9 cellular contexts compared by ENCODE assay signal in the genomic region with DNA sequence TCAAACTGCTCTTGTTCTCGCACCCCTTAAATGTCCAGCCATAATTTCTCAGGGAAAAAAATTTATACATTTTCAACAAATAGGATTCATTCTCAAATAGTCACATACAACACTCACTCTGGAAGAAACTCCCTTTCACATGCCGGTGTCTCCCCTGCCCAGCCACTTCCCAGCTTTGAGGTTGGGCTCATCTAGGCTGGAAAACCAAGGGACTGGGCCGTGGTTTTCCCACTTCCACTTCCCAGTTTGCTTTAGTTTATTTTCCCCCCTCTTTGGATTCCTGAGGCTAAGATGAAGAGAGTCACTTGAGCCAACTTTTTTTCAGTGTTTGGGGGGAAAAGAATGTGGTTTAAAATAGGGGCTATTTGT. TPM values are rescaled to one million over a fixed set of nuclear protein-coding genes. Genes with fewer than 3 reads are reported as not detected.
A peak's percentile ranks its signal among the peaks of the same experiment; 100 is the strongest.
DNase-seq lines count a peak whose midpoint lies in the region; ATAC-seq and TF ChIP-seq lines count a peak whose summit lies in the region.
"Had no signal": no experiment of that assay in that cellular context is flagged by ENCODE, and none has a peak within 500 bp of the region (broad histone marks: within the 10 kb centered on the region; RNA-seq: fewer than 3 reads in every experiment).

No MANE protein-coding gene starts in this region.

- H4K5ac ChIP-seq in H9 (ENCODE audit: insufficient read length, low read depth, low read length), result no peak overlapping the region

- H3K9me3 Mint-ChIP-seq in H9, result no peaks in the 10 kb centered on the region
- no peaks in the 10 kb centered on the region for H3K9me3 Mint-ChIP-seq in activated T-helper 1 cell treated with anti-CD3 and anti-CD28 coated beads, Interleukin-12 subunit alpha, Interleukin-12 subunit beta, Interleukin-2, Interleukin-4 antibody, amounts not matched to agents 30 ng/mL and 10 ng/mL and 1 ng/mL, durations not matched to agents 14 hours and 24 hours and 36 hours
- H3K9me3 Mint-ChIP-seq: dendritic cell treated with granulocyte-macrophage colony-stimulating factor and Interleukin-4, amounts not matched to agents 40 ng/mL and 50 ng/mL, for 4 days had no signal

- H3K27me3 Mint-ChIP-seq in H9 (ENCODE audit: low read depth), result no peaks in the 10 kb centered on the region; the same call in none of the 2 replicates
- H3K27me3 Mint-ChIP-seq in activated T-helper 1 cell treated with anti-CD3 and anti-CD28 coated beads, Interleukin-12 subunit alpha, Interleukin-12 subunit beta, Interleukin-2, Interleukin-4 antibody, amounts not matched to agents 30 ng/mL and 10 ng/mL and 1 ng/mL, durations not matched to agents 14 hours and 24 hours and 36 hours (ENCODE audit: insufficient read depth), result peaks cover 3% of the 10 kb centered on the region
- H3K27me3 Mint-ChIP-seq: dendritic cell treated with granulocyte-macrophage colony-stimulating factor and Interleukin-4, amounts not matched to agents 40 ng/mL and 50 ng/mL, for 4 days had no signal

- H3K9me3 ChIP-seq in H9 (ENCODE audit: control insufficient read depth, low read depth, low read length) (no peaks in the 10 kb centered on the region), mesodermal cell (ENCODE audit: control insufficient read depth, low read length) (no peaks in the 10 kb centered on the region)

- TF ChIP-seq CTCF in AG09309 (IDR thresholded peaks at IDR 0.05; ENCODE audit: control insufficient read depth, insufficient read depth, low read depth, low read length, missing control alignments) (no peak), H9 (conservative IDR thresholded peaks at IDR 0.05) (no peak)

- peak overlapping the region; percentile 96 to 99 for H3K4me3 Mint-ChIP-seq in H9
- H3K4me3 Mint-ChIP-seq in activated T-helper 1 cell treated with anti-CD3 and anti-CD28 coated beads, Interleukin-12 subunit alpha, Interleukin-12 subunit beta, Interleukin-2, Interleukin-4 antibody, amounts not matched to agents 30 ng/mL and 10 ng/mL and 1 ng/mL, durations not matched to agents 14 hours and 24 hours and 36 hours, result peak overlapping the region; percentile 96

- WGBS in H9 (ENCODE audit: extremely low coverage, insufficient read length, low lambda C conversion rate), result no CpG with 5 or more reads among the region's 3 CpGs
- 71 to 98% methylated on average over 2 to 3 of the region's 3 CpGs for WGBS in mesodermal cell (ENCODE audit: insufficient coverage in 2 of 2), 2 experiments

- no peak overlapping the region for H2BK120ac ChIP-seq in H9 (ENCODE audit: low read depth, low read length, poor library complexity, severe bottlenecking)

- peaks cover 26% of the 10 kb centered on the region for H3K36me3 ChIP-seq in mesodermal cell (ENCODE audit: control insufficient read depth, insufficient read depth, low read length)

- no peak overlapping the region for H2AFZ ChIP-seq in H9 (ENCODE audit: low read length)

- no peak overlapping the region for H3K18ac ChIP-seq in H9 (ENCODE audit: insufficient read length, low read depth, low read length)

- H3K23me2 ChIP-seq in H9 (ENCODE audit: insufficient read length, low read depth, low read length, poor library complexity, severe bottlenecking), result no peaks in the 10 kb centered on the region

- no peak overlapping the region for H2BK5ac ChIP-seq in H9 (ENCODE audit: insufficient read length, low read length)

- no peaks in the 10 kb centered on the region for H3K27me3 ChIP-seq in H9 (ENCODE audit: insufficient read depth, low read length)

- peak overlapping the region in 1 of 3 experiments; percentile 4; a peak in 2 of 7 replicates for H3K27ac Mint-ChIP-seq in H9
- no peak overlapping the region for H3K27ac Mint-ChIP-seq in activated T-helper 1 cell treated with anti-CD3 and anti-CD28 coated beads, Interleukin-12 subunit alpha, Interleukin-12 subunit beta, Interleukin-2, Interleukin-4 antibody, amounts not matched to agents 30 ng/mL and 10 ng/mL and 1 ng/mL, durations not matched to agents 14 hours and 24 hours and 36 hours

- no peak overlapping the region for H3K9ac ChIP-seq in H9 (ENCODE audit: extremely low read depth, insufficient read length, low read length)

- H3K4me3 ChIP-seq in AG09309 (ENCODE audit: control insufficient read depth, low read depth, low read length) (peak overlapping the region; percentile 12), mesodermal cell (ENCODE audit: extremely low read depth, insufficient read depth, low read length, poor library complexity, severe bottlenecking) (peak overlapping the region; percentile 98)

- no peak for DNase-seq in AG09309 (ENCODE audit: low read depth)
- no peak for DNase-seq in H9
- no peak for DNase-seq in activated T-helper 1 cell treated with anti-CD3 and anti-CD28 coated beads, Interleukin-12 subunit alpha, Interleukin-12 subunit beta, Interleukin-2, Interleukin-4 antibody, amounts not matched to agents 30 ng/mL and 10 ng/mL and 1 ng/mL, durations not matched to agents 14 hours and 24 hours and 36 hours (ENCODE audit: low spot score)
- no peak for DNase-seq in NCI-H1417 treated with DMSO at 0.1 percent for 48 hours (lab: John Stamatoyannopoulos, UW)
- DNase-seq in left colon, result no peak
- DNase-seq in cerebellar nuclear complex (lab: John Stamatoyannopoulos, UW), result no peak

- 0 out of 2 replicates have a peak, but pooled peaks cover 3% of the 10 kb centered on the region for H3K4me1 ChIP-seq in H9 (ENCODE audit: insufficient read depth, low read length)
- no peaks in the 10 kb centered on the region for H3K4me1 ChIP-seq in mesodermal cell (ENCODE audit: control insufficient read depth, insufficient read depth, low read length, poor library complexity, severe bottlenecking)

- no peak overlapping the region for H2BK20ac ChIP-seq in H9 (ENCODE audit: low read depth, low read length, poor library complexity, severe bottlenecking)

- no peak overlapping the region for H3K23ac ChIP-seq in H9 (ENCODE audit: insufficient read length, low read depth, low read length)

- H3T11ph ChIP-seq in H9 (ENCODE audit: low read length), result no peak overlapping the region

- H3K4ac ChIP-seq in H9 (ENCODE audit: low read depth, low read length), result no peak overlapping the region

- H3K36me3 Mint-ChIP-seq in H9 (ENCODE audit: insufficient read depth in 1 of 3, low read depth in 3 of 3), result peaks cover 4 to 11% (median 4%) of the 10 kb centered on the region in 3 experiments; a peak in 6 of 7 replicates
- H3K36me3 Mint-ChIP-seq in activated T-helper 1 cell treated with anti-CD3 and anti-CD28 coated beads, Interleukin-12 subunit alpha, Interleukin-12 subunit beta, Interleukin-2, Interleukin-4 antibody, amounts not matched to agents 30 ng/mL and 10 ng/mL and 1 ng/mL, durations not matched to agents 14 hours and 24 hours and 36 hours (ENCODE audit: low read depth), result peaks cover 6% of the 10 kb centered on the region

- H2BK12ac ChIP-seq in H9 (ENCODE audit: insufficient read length, low read depth, low read length), result no peak overlapping the region

- H4K8ac ChIP-seq in H9 (replicated peaks; ENCODE audit: insufficient read length, low read depth, low read length), result no peak overlapping the region

- H3K4me2 ChIP-seq in H9 (ENCODE audit: insufficient read depth, insufficient read length, low read length), result no peak overlapping the region

- peaks cover 36% of the 10 kb centered on the region for H3K79me2 ChIP-seq in H9 (ENCODE audit: insufficient read depth, low read length)

- no peaks in the 10 kb centered on the region for H4K20me1 ChIP-seq in H9 (ENCODE audit: control insufficient read depth, insufficient read depth, insufficient read length)

- H2BK15ac ChIP-seq in H9 (ENCODE audit: low read depth, low read length), result no peak overlapping the region

- peaks cover 35 to 44% of the 10 kb centered on the region in 2 experiments for H3K4me1 Mint-ChIP-seq in H9
- peaks cover 41% of the 10 kb centered on the region for H3K4me1 Mint-ChIP-seq in activated T-helper 1 cell treated with anti-CD3 and anti-CD28 coated beads, Interleukin-12 subunit alpha, Interleukin-12 subunit beta, Interleukin-2, Interleukin-4 antibody, amounts not matched to agents 30 ng/mL and 10 ng/mL and 1 ng/mL, durations not matched to agents 14 hours and 24 hours and 36 hours (ENCODE audit: low read depth)

- H3K56ac ChIP-seq in H9 (ENCODE audit: insufficient read length, low read depth, low read length), result no peak overlapping the region

- H3K79me1 ChIP-seq in H9 (ENCODE audit: insufficient read depth, low read depth, low read length, poor library complexity, severe bottlenecking), result peaks cover 4% of the 10 kb centered on the region

- no peak overlapping the region for H4K91ac ChIP-seq in H9 (ENCODE audit: insufficient read length, low read depth, low read length)

- intact Hi-C loops in activated T-helper 1 cell treated with anti-CD3 and anti-CD28 coated beads, Interleukin-12 subunit alpha, Interleukin-12 subunit beta, Interleukin-2, Interleukin-4 antibody, amounts not matched to agents 30 ng/mL and 10 ng/mL and 1 ng/mL, durations not matched to agents 14 hours and 24 hours and 36 hours (cut with micrococcal nuclease), result loop anchor here (2.0 to 5.0 kb wide), 2 partner anchors 512 to 676 kb away; partner anchors contain the start of genes TMEM9 and UBE2T
- intact Hi-C loops in left colon (cut with DNase I, micrococcal nuclease), result no loop called here

- ATAC-seq in left colon (no peak), GM19467 (IDR thresholded peaks at IDR 0.05; ENCODE audit: unreplicated experiment) (no peak)

- no peak overlapping the region for H3K14ac ChIP-seq in H9 (ENCODE audit: insufficient read depth, low read length)

- H3K27ac ChIP-seq in H9 (ENCODE audit: insufficient read length, low read depth, low read length) (no peak overlapping the region), mesodermal cell (ENCODE audit: low read depth, low read length, severe bottlenecking) (peak overlapping the region; percentile 89)

- H2AK5ac ChIP-seq in H9 (ENCODE audit: insufficient read length, low read length), result no peak overlapping the region

RNA-seq across cellular contexts. Expression of gene IPO9, which starts 0.5 kb away (rescaled TPM):
- total RNA-seq in H9 (2021), result 104 TPM in 2 replicates
- 58.5 and 61.6 TPM in 2 replicates for total RNA-seq in activated T-helper 1 cell treated with anti-CD3 and anti-CD28 coated beads, Interleukin-12 subunit alpha, Interleukin-12 subunit beta, Interleukin-2, Interleukin-4 antibody, amounts not matched to agents 30 ng/mL and 10 ng/mL and 1 ng/mL, durations not matched to agents 14 hours and 24 hours and 36 hours
- 64.4 TPM for polyA plus RNA-seq in mesodermal cell (2013, experiment 1 of 2)
- polyA plus RNA-seq in mesodermal cell (2013, experiment 2 of 2), result 55.4 TPM
- total RNA-seq in left colon, result 10 to 100 TPM; 22.0 to 24.3 TPM
